ENCODE assay signal across 11 cellular contexts in the genomic region with DNA sequence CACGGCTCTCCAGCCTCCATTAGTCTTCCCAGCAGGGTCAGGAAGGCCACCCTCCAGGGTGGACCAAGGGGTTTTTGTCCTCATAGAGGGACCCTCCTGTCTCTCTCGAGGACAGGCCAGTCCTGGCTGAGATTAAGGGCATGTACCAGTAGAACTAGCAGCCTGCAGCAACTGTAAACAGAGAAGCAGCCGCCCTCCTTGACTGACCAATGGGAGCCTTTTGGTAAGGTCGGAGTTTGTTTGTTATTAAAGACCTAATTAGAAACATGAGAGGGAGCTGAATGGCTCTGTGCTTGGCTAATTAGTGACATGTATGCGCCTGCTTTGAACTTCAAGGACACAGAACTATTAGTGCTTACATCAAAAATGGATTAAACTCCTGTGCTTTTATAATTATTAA.
DNase-seq lines count a peak whose midpoint lies in the region; ATAC-seq and TF ChIP-seq lines count a peak whose summit lies in the region.
"Had no signal": no experiment of that assay in that cellular context is flagged by ENCODE, and none has a peak within 500 bp of the region (broad histone marks: within the 10 kb centered on the region; RNA-seq: fewer than 3 reads in every experiment).

No MANE protein-coding gene starts in this region.

- peaks cover 0 to 8% (median 0%) of the 10 kb centered on the region in 11 experiments; a peak in 5 of 22 replicates for H3K9me3 ChIP-seq in BLaER1 treated with 17β-estradiol and CSF1 and Interleukin-3, amounts not matched to agents 10 nM and 100 nM (replicated peaks in 1 of 11)

- peak overlapping the region; percentile 25; the same call in 1 of the 2 replicates for H3K27ac Mint-ChIP-seq in WTC11
- peak overlapping the region in 4 of 6 donors; percentile 15 to 92 (median 44) for H3K27ac Mint-ChIP-seq in naive B cell

- H3K4me2 ChIP-seq in BLaER1 treated with 17β-estradiol and CSF1 and Interleukin-3, amounts not matched to agents 10 nM and 100 nM: peak overlapping the region in 7 of 11 experiments; percentile 2 to 51 (median 19); a peak in 7 of 22 replicates

- CTCF ChIA-PET in WTC11 (lab: Charles Lee): interaction anchor here (0.8 to 1.6 kb wide), 7 partner anchors 57 to 422 kb away, joined by 3 to 9 read pairs (median 4); no protein-coding TSS in a partner anchor

- no peaks in the 10 kb centered on the region; a peak in 1 of 22 replicates for H4K20me1 ChIP-seq in BLaER1 treated with 17β-estradiol and CSF1 and Interleukin-3, amounts not matched to agents 10 nM and 100 nM

- H3K4me1 ChIP-seq in BLaER1 treated with 17β-estradiol and CSF1 and Interleukin-3, amounts not matched to agents 10 nM and 100 nM: peaks cover 9 to 84% (median 57%) of the 10 kb centered on the region in 10 experiments; a peak in 19 of 20 replicates

- POLR2A ChIA-PET in WTC11 (lab: Charles Lee): interaction anchor here (1.2 kb wide), 1 partner anchor 18 kb away, joined by 5 read pairs; no protein-coding TSS in a partner anchor

- no peak overlapping the region for H3K4me3 ChIP-seq in BLaER1 treated with 17β-estradiol and CSF1 and Interleukin-3, amounts not matched to agents 10 nM and 100 nM

- no peak for TF ChIP-seq CTCF in WTC11 (IDR thresholded peaks at IDR 0.05)

- no peaks in the 10 kb centered on the region for H3K27me3 ChIP-seq in BLaER1 treated with 17β-estradiol and CSF1 and Interleukin-3, amounts not matched to agents 10 nM and 100 nM

- peaks cover 0 to 97% (median 65%) of the 10 kb centered on the region in 11 experiments; a peak in 17 of 22 replicates for H3K36me3 ChIP-seq in BLaER1 treated with 17β-estradiol and CSF1 and Interleukin-3, amounts not matched to agents 10 nM and 100 nM

- peak; percentile 86 for DNase-seq in NCI-H1105 (lab: John Stamatoyannopoulos, UW)
- DNase-seq in WTC11 (ENCODE audit: low spot score): no peak
- no peak for DNase-seq in naive B cell
- DNase-seq in iPS-NIHi11 (ENCODE audit: low spot score): no peak
- no peak for DNase-seq in HCEC 1CT
- DNase-seq in SIG-M5 treated with dmso at 0.1 percent for 504 hours (lab: John Stamatoyannopoulos, UW; ENCODE audit: unreplicated experiment): no peak
- DNase-seq in AG20443 (ENCODE audit: low spot score): no peak
- DNase-seq: activated naive CD4-positive, alpha-beta T cell treated with Interleukin-2 at 50 U/mL for 16 hours; dermis blood vessel endothelial cell; stimulated activated CD4-positive, alpha-beta T cell treated with anti-CD3 and anti-CD28 coated beads, Interleukin-2, amount 100 ng/mL, for 24 hours had no signal

- ATAC-seq in WTC11: no peak
- no peak for ATAC-seq in naive B cell (ENCODE audit: low read depth in 2 of 2)

- peak overlapping the region in 4 of 11 experiments; percentile 5 to 49 (median 8); a peak in 4 of 22 replicates for H3K27ac ChIP-seq in BLaER1 treated with 17β-estradiol and CSF1 and Interleukin-3, amounts not matched to agents 10 nM and 100 nM

- peaks cover 57% of the 10 kb centered on the region for H3K4me1 Mint-ChIP-seq in WTC11
- peaks cover 23 to 45% (median 40%) of the 10 kb centered on the region in 3 donors for H3K4me1 Mint-ChIP-seq in naive B cell

- H3K9me3 Mint-ChIP-seq in WTC11 (no peaks in the 10 kb centered on the region), naive B cell (no peaks in the 10 kb centered on the region)

- H3K4me3 Mint-ChIP-seq in WTC11 (no peak overlapping the region), naive B cell (peak overlapping the region in 1 of 8 donors; percentile 25)

- H3K9ac ChIP-seq in BLaER1 treated with 17β-estradiol and CSF1 and Interleukin-3, amounts not matched to agents 10 nM and 100 nM: 0 out of 22 replicates have a peak overlapping the region, but pooled peaks of 1 of the 11 experiments have one; percentile 9

- H3K36me3 Mint-ChIP-seq in WTC11: no peaks in the 10 kb centered on the region
- peaks cover 0 to 5% of the 10 kb centered on the region in 2 donors for H3K36me3 Mint-ChIP-seq in naive B cell

- no peaks in the 10 kb centered on the region for H3K27me3 Mint-ChIP-seq in WTC11 (ENCODE audit: low read depth)
- no peaks in the 10 kb centered on the region for H3K27me3 Mint-ChIP-seq in naive B cell

TF ChIP-seq in WTC11, 78 proteins besides CTCF, POLR2A, EP300 and RAD21:
- TF ChIP-seq, protein P1, sequence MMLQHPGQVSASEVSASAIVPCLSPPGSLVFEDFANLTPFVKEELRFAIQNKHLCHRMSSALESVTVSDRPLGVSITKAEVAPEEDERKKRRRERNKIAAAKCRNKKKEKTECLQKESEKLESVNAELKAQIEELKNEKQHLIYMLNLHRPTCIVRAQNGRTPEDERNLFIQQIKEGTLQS (CRISPR knock-in tag; conservative IDR thresholded peaks at IDR 0.05): no peak
- TF ChIP-seq ZNF263 (CRISPR knock-in tag; IDR thresholded peaks at IDR 0.05; ENCODE audit: low read depth) (no peak), GTF2I (CRISPR knock-in tag; conservative IDR thresholded peaks at IDR 0.05) (no peak), SOX15 (CRISPR knock-in tag; IDR thresholded peaks at IDR 0.05) (no peak)
- TF ChIP-seq, protein P2, sequence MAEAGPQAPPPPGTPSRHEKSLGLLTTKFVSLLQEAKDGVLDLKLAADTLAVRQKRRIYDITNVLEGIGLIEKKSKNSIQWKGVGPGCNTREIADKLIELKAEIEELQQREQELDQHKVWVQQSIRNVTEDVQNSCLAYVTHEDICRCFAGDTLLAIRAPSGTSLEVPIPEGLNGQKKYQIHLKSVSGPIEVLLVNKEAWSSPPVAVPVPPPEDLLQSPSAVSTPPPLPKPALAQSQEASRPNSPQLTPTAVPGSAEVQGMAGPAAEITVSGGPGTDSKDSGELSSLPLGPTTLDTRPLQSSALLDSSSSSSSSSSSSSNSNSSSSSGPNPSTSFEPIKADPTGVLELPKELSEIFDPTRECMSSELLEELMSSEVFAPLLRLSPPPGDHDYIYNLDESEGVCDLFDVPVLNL (CRISPR knock-in tag; IDR thresholded peaks at IDR 0.05; ENCODE audit: borderline replicate concordance, low read depth): no peak
